ENCODE assay signal across 24 cellular contexts in genomic region chr11:72607101-72607468, GRCh38.
A peak's percentile ranks its signal among the peaks of the same experiment; 100 is the strongest.
DNase-seq lines count a peak whose midpoint lies in the region; ATAC-seq and TF ChIP-seq lines count a peak whose summit lies in the region.
"Had no signal": no experiment of that assay in that cellular context is flagged by ENCODE, and none has a peak within 500 bp of the region (broad histone marks: within the 10 kb centered on the region; RNA-seq: fewer than 3 reads in every experiment).

No MANE protein-coding gene starts in this region.

- H3K9me2 ChIP-seq in Karpas-422 (replicated peaks; ENCODE audit: insufficient read depth, low read length), result no peaks in the 10 kb centered on the region

- peaks cover 13% of the 10 kb centered on the region for H3K4me1 Mint-ChIP-seq in brain
- H3K4me1 Mint-ChIP-seq: activated CD4-positive, alpha-beta T cell treated with anti-CD3 and anti-CD28 coated beads for 36 hours had no signal

- TF ChIP-seq POLR2A in spleen (IDR thresholded peaks at IDR 0.05), result no peak

- H2AFZ ChIP-seq in Karpas-422 (ENCODE audit: low read length), result no peak overlapping the region

- H3K9ac ChIP-seq in BLaER1, result no peak overlapping the region
- H3K9ac ChIP-seq in Karpas-422 (ENCODE audit: low read length), result 0 out of 2 replicates have a peak overlapping the region, but pooled peaks have one; percentile 7

- H3K36me3 Mint-ChIP-seq in brain, result no peaks in the 10 kb centered on the region
- H3K36me3 Mint-ChIP-seq: natural killer cell treated with Interleukin-12 subunit alpha and Interleukin-12 subunit beta and Interleukin-15 and Interleukin-18, amount 100 ng/mL, for 72 hours; stimulated activated naive B cell treated with anti-CD40 and anti-IgM and Interleukin-4, amounts not matched to agents 10 μg/mL and 1 μg/mL and 100 μg/mL, for 72 hours had no signal

- no peaks in the 10 kb centered on the region for H3K79me2 ChIP-seq in Karpas-422 (ENCODE audit: low read length)

- H3K4me1 ChIP-seq in BLaER1 (peaks cover 9% of the 10 kb centered on the region), Karpas-422 (ENCODE audit: low read length) (peaks cover 5% of the 10 kb centered on the region; the same call in 1 of the 2 replicates), spleen (peaks cover 27 to 99% (median 79%) of the 10 kb centered on the region in 6 donors)
- H3K4me1 ChIP-seq: Peyer's patch, vagina had no signal

- peaks cover 12% of the 10 kb centered on the region for H3K27me3 Mint-ChIP-seq in brain

- H4K20me1 ChIP-seq in BLaER1 (no peaks in the 10 kb centered on the region), Karpas-422 (ENCODE audit: insufficient read depth, low read depth, low read length) (peaks cover 20% of the 10 kb centered on the region; the same call in 1 of the 2 replicates)

- intact Hi-C loops in spleen (cut with DNase I; ENCODE audit: low total_unique reads), result no loop called here

- ATAC-seq in GM18520 (IDR thresholded peaks at IDR 0.05; ENCODE audit: unreplicated experiment) (no peak), HG03469 (IDR thresholded peaks at IDR 0.05; ENCODE audit: unreplicated experiment) (no peak), HG02885 (IDR thresholded peaks at IDR 0.05; ENCODE audit: poor library complexity, unreplicated experiment) (no peak)
- ATAC-seq: activated CD4-positive, alpha-beta T cell treated with anti-CD3 and anti-CD28 coated beads for 36 hours; gastrocnemius medialis; mucosa of descending colon; natural killer cell treated with Interleukin-12 subunit alpha and Interleukin-12 subunit beta and Interleukin-15 and Interleukin-18, amount 100 ng/mL, for 72 hours had no signal

- H3K9me3 ChIP-seq in BLaER1, result no peaks in the 10 kb centered on the region
- no peaks in the 10 kb centered on the region for H3K9me3 ChIP-seq in Karpas-422 (ENCODE audit: low read length)
- no peaks in the 10 kb centered on the region for H3K9me3 ChIP-seq in spleen
- H3K9me3 ChIP-seq: gastrocnemius medialis, mucosa of descending colon, Peyer's patch, testis, vagina had no signal

- H3K9me3 Mint-ChIP-seq in brain, result no peaks in the 10 kb centered on the region
- H3K9me3 Mint-ChIP-seq: natural killer cell treated with Interleukin-12 subunit alpha and Interleukin-12 subunit beta and Interleukin-15 and Interleukin-18, amount 100 ng/mL, for 72 hours; stimulated activated naive B cell treated with anti-CD40 and anti-IgM and Interleukin-4, amounts not matched to agents 10 μg/mL and 1 μg/mL and 100 μg/mL, for 72 hours; T-helper 2 cell treated with Interferon-gamma antibody and Interleukin-4, amounts not matched to agents 5 μg/mL and 100 μg/mL, for 36 hours had no signal

- TF ChIP-seq CTCF in brain (conservative IDR thresholded peaks at IDR 0.05), result no peak
- no peak for TF ChIP-seq CTCF in spleen (IDR thresholded peaks at IDR 0.05 in 8 of 11, conservative IDR thresholded peaks at IDR 0.05 in 3 of 11)

- H3K27ac Mint-ChIP-seq in brain, result peak overlapping the region in 3 of 5 experiments; percentile 50 to 95 (median 87)
- H3K27ac Mint-ChIP-seq: activated CD4-positive, alpha-beta T cell treated with anti-CD3 and anti-CD28 coated beads for 36 hours; natural killer cell treated with Interleukin-12 subunit alpha and Interleukin-12 subunit beta and Interleukin-15 and Interleukin-18, amount 100 ng/mL, for 72 hours; stimulated activated naive B cell treated with anti-CD40 and anti-IgM and Interleukin-4, amounts not matched to agents 10 μg/mL and 1 μg/mL and 100 μg/mL, for 72 hours; T-helper 2 cell treated with Interferon-gamma antibody and Interleukin-4, amounts not matched to agents 5 μg/mL and 100 μg/mL, for 36 hours had no signal

- H3K4me3 Mint-ChIP-seq in brain, result no peak overlapping the region
- H3K4me3 Mint-ChIP-seq: activated CD4-positive, alpha-beta T cell treated with anti-CD3 and anti-CD28 coated beads for 36 hours; natural killer cell treated with Interleukin-12 subunit alpha and Interleukin-12 subunit beta and Interleukin-15 and Interleukin-18, amount 100 ng/mL, for 72 hours; stimulated activated naive B cell treated with anti-CD40 and anti-IgM and Interleukin-4, amounts not matched to agents 10 μg/mL and 1 μg/mL and 100 μg/mL, for 72 hours; T-helper 2 cell treated with Interferon-gamma antibody and Interleukin-4, amounts not matched to agents 5 μg/mL and 100 μg/mL, for 36 hours had no signal

- DNase-seq in Karpas-422 (no peak), spleen (no peak)
- DNase-seq: activated CD4-positive, alpha-beta T cell treated with anti-CD3 and anti-CD28 coated beads for 36 hours; activated effector memory CD4-positive, alpha-beta T cell treated with Interleukin-2 at 50 U/mL for 16 hours; gastrocnemius medialis; KBM-7; kidney glomerular epithelial cell; mucosa of descending colon; NCI-H1436; NCI-H2081 treated with DMSO at 0.1 percent for 48 hours; NCI-H526 treated with DMSO at 0.1 percent for 48 hours; Peyer's patch; SHP77 treated with DMSO at 0.1 percent for 48 hours; stimulated activated naive B cell treated with anti-CD40 and anti-IgM and Interleukin-4, amounts not matched to agents 10 μg/mL and 1 μg/mL and 100 μg/mL, for 72 hours had no signal

- H3K36me3 ChIP-seq in BLaER1 (no peaks in the 10 kb centered on the region), Karpas-422 (ENCODE audit: insufficient read depth, low read length) (no peaks in the 10 kb centered on the region), spleen (peaks cover 0 to 14% (median 0%) of the 10 kb centered on the region in 6 donors)
- H3K36me3 ChIP-seq: gastrocnemius medialis, Peyer's patch, vagina had no signal

- no peak overlapping the region for H3K27ac ChIP-seq in BLaER1
- H3K27ac ChIP-seq in Karpas-422 (ENCODE audit: low read length), result no peak overlapping the region
- H3K27ac ChIP-seq in spleen, result peak overlapping the region in 7 of 8 donors; percentile 41 to 75 (median 67)
- H3K27ac ChIP-seq: gastrocnemius medialis, HL-60, testis had no signal

- H3K27me3 ChIP-seq in BLaER1 (no peaks in the 10 kb centered on the region), Karpas-422 (ENCODE audit: low read length) (no peaks in the 10 kb centered on the region; the same call in 1 of the 2 replicates), spleen (replicated peaks in 1 of 7) (peaks cover 0 to 42% (median 0%) of the 10 kb centered on the region in 7 donors)
- H3K27me3 ChIP-seq: gastrocnemius medialis, Peyer's patch, testis, vagina had no signal

- WGBS in spleen, 5 donors, result 10 to 37% (median 30%) methylated on average over 5 to 7 of the region's 7 CpGs

- H3K4me2 ChIP-seq in BLaER1 (peak overlapping the region; percentile 41), Karpas-422 (ENCODE audit: low read depth, low read length, poor library complexity, severe bottlenecking) (no peak overlapping the region)

- H3K4me3 ChIP-seq in BLaER1, result no peak overlapping the region
- H3K4me3 ChIP-seq in Karpas-422 (ENCODE audit: low read length), result no peak overlapping the region
- no peak overlapping the region for H3K4me3 ChIP-seq in spleen
- H3K4me3 ChIP-seq: gastrocnemius medialis, mucosa of descending colon, Peyer's patch, testis, vagina had no signal

Comparison
In these comparisons a context has a peak if more than half of its experiments do, and no peak if none do; other contexts are left out.
1. H3K27ac ChIP-seq: peak in spleen (7 of 8); none in BLaER1 (single experiment) and Karpas-422 (single experiment).